ENCODE assay signal across 8 cellular contexts in the genomic region with DNA sequence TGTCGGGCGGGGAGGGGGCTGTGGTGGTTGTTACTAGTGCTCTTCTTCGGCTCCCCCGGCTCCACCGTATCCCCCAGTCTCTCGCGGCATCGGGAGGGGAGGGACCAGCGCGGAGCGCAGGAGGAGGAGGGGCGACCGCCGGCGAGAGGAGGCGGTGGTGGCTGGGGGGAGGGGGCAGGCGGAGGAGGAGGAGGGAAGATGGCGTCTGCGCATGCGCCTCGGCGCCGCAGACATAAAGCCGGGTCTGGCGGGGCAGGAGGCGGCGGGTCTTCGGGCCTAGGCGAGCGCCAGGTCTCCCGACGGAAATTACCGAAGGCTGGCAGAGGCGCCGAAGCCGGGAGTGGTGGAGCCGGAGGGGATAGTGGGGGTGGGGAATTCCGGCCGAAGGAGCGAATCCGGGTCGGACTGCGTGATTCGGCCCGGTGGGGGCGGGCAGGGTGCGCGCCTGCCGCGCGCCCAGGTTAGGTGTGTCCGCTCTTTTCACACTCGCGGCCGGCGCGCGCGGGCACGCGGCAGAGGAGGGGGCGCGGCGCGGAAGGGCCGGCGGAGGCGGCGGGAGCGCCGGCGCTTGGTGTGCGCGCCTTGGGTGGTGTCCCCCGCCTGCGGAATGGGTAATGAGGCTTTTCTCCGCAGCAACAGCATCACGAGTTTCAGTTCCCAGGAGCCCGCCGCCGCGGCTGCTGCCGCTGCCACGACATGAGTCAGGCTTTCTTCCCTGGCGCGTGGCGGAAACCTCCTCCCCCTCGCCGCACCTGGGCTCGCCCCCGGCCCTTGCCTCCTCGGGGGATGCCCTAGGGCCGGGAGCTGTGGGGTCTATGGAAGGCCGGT. TPM values are rescaled to one million over a fixed set of nuclear protein-coding genes. Genes with fewer than 3 reads are reported as not detected.
DNase-seq lines count a peak whose midpoint lies in the region; ATAC-seq and TF ChIP-seq lines count a peak whose summit lies in the region.

No MANE protein-coding gene starts in this region.

- H3K27ac ChIP-seq in mucosa of rectum (ENCODE audit: low read depth in 2 of 2, low read length in 2 of 2), result peak overlapping the region; percentile 95 to 98

- ATAC-seq in GM21529 (IDR thresholded peaks at IDR 0.05; ENCODE audit: unreplicated experiment), result peak; percentile 62

- peak overlapping the region; percentile 95 to 99 (median 98) for H3K27ac Mint-ChIP-seq in IgD-negative memory B cell

- H3K9ac ChIP-seq in mucosa of rectum (ENCODE audit: low read depth in 1 of 2, low read length in 2 of 2), result peak overlapping the region; percentile 83 to 92

- H3K4me1 Mint-ChIP-seq in IgD-negative memory B cell, result peaks cover 24 to 31% (median 31%) of the 10 kb centered on the region in 3 donors

- peak overlapping the region; percentile 85 to 90 for H3K4me3 ChIP-seq in mucosa of rectum (ENCODE audit: low read length in 2 of 2)

- H3K4me3 Mint-ChIP-seq in IgD-negative memory B cell, result peak overlapping the region; percentile 92 to 99 (median 98)

- no peaks in the 10 kb centered on the region for H3K9me3 Mint-ChIP-seq in IgD-negative memory B cell

- H3K36me3 ChIP-seq in mucosa of rectum (ENCODE audit: control insufficient read depth in 2 of 2, insufficient read depth in 2 of 2, low read length in 2 of 2), result peaks cover 0 to 4% of the 10 kb centered on the region in 2 donors

- H3K9me3 ChIP-seq in mucosa of rectum (ENCODE audit: control insufficient read depth in 2 of 2, low read length in 2 of 2), result no peaks in the 10 kb centered on the region

- DNase-seq in DMS 273 treated with DMSO at 0.1 percent for 48 hours (lab: John Stamatoyannopoulos, UW) (peak; percentile 86), OCI-M1 (lab: John Stamatoyannopoulos, UW) (peak; percentile 97), erythroblast (lab: John Stamatoyannopoulos, UW) (peak; percentile 96 to 97)
- peak; percentile 96 for DNase-seq in activated T-cell treated with anti-CD3 and anti-CD28 coated beads, Interleukin-2, amount 50 U/mL, for 1 hour
- peak; percentile 90 to 92 for DNase-seq in stimulated activated CD8-positive, alpha-beta memory T cell treated with anti-CD3 and anti-CD28 coated beads, Interleukin-4, amount 100 ng/mL, for 4 hours (ENCODE audit: low read depth in 2 of 2, low spot score in 1 of 2)

- H3K27me3 ChIP-seq in mucosa of rectum (ENCODE audit: control insufficient read depth in 2 of 2, insufficient read depth in 2 of 2, low read length in 2 of 2), result no peaks in the 10 kb centered on the region

- peak; percentile 90 for TF ChIP-seq POLR2A in erythroblast (IDR thresholded peaks at IDR 0.05; ENCODE audit: low read length)

- no peaks in the 10 kb centered on the region for H3K27me3 Mint-ChIP-seq in IgD-negative memory B cell

- peaks cover 10 to 13% of the 10 kb centered on the region in 2 donors for H3K4me1 ChIP-seq in mucosa of rectum (ENCODE audit: control insufficient read depth in 2 of 2, insufficient read depth in 2 of 2, low read length in 2 of 2)

- no peaks in the 10 kb centered on the region for H3K36me3 Mint-ChIP-seq in IgD-negative memory B cell

RNA-seq across cellular contexts. Expression of a gene that starts 1.3 kb away (rescaled TPM):
- 4.0 TPM for polyA plus RNA-seq in IgD-negative memory B cell

Comparison
In these comparisons a context has a peak if more than half of its experiments do, and no peak if none do; other contexts are left out.
1. Peak in every context shown above with its lines: DNase-seq, ATAC-seq, H3K4me3 ChIP-seq and H3K27ac ChIP-seq.